8 cellular contexts compared by ENCODE assay signal in genomic region chr10:100653957-100654834, GRCh38.
A peak's percentile ranks its signal among the peaks of the same experiment; 100 is the strongest.
DNase-seq lines count a peak whose midpoint lies in the region; ATAC-seq, FAIRE-seq and TF ChIP-seq lines count a peak whose summit lies in the region.

No MANE protein-coding gene starts in this region.

- peaks cover 20% of the 10 kb centered on the region for H3K4me1 Mint-ChIP-seq in activated T-cell treated with anti-CD3 and anti-CD28 coated beads, Interleukin-2, amount 50 U/mL, for 4 hours (ENCODE audit: low read depth)

- intact Hi-C loops in left lung (cut with DNase I), result no loop called here

- no peak for FAIRE-seq in urothelium cell line (lab: Jason Lieb, UNC)

- H3K27ac ChIP-seq in ACC112 (ENCODE audit: low read depth, low read length) (no peak overlapping the region), HL-60 (replicated peaks) (no peak overlapping the region), left lung (no peak overlapping the region)

- H3K4me3 ChIP-seq in ACC112 (ENCODE audit: low read depth, low read length), result peak overlapping the region; percentile 57
- peak overlapping the region; percentile 15 for H3K4me3 ChIP-seq in HL-60 (replicated peaks; ENCODE audit: insufficient read depth, low read length)
- peak overlapping the region in 1 of 2 donors; percentile 9 for H3K4me3 ChIP-seq in left lung

- H3K27me3 ChIP-seq in ACC112 (ENCODE audit: insufficient read depth, low read length) (peaks cover 74% of the 10 kb centered on the region), HL-60 (ENCODE audit: insufficient read depth, poor library complexity, severe bottlenecking) (peaks cover 49% of the 10 kb centered on the region), left lung (peaks cover 67 to 87% of the 10 kb centered on the region in 2 donors)

- no peak for TF ChIP-seq CTCF in HL-60 (IDR thresholded peaks at IDR 0.05; ENCODE audit: insufficient read depth, low read length)
- no peak for TF ChIP-seq CTCF in left lung (IDR thresholded peaks at IDR 0.05)

- H3K36me3 ChIP-seq in ACC112 (ENCODE audit: insufficient read depth, low read length) (no peaks in the 10 kb centered on the region), left lung (no peaks in the 10 kb centered on the region)

- H3K4me1 ChIP-seq in ACC112 (ENCODE audit: control insufficient read depth, insufficient read depth, low read length, unreplicated experiment) (peaks cover 9% of the 10 kb centered on the region), left lung (peaks cover 0 to 22% of the 10 kb centered on the region in 2 donors)

- H3K36me3 Mint-ChIP-seq in activated T-cell treated with anti-CD3 and anti-CD28 coated beads, Interleukin-2, amount 50 U/mL, for 4 hours (ENCODE audit: insufficient read depth), result no peaks in the 10 kb centered on the region

- H3K79me2 ChIP-seq in ACC112 (ENCODE audit: control insufficient read depth, insufficient read depth, low read length, unreplicated experiment), result no peaks in the 10 kb centered on the region

- peaks cover 67% of the 10 kb centered on the region for H3K27me3 Mint-ChIP-seq in activated T-cell treated with anti-CD3 and anti-CD28 coated beads, Interleukin-2, amount 50 U/mL, for 4 hours (ENCODE audit: low read depth)

- DNase-seq in HL-60 (ENCODE audit: low read depth in 1 of 2, low spot score in 1 of 2), result peak in 1 of 2 experiments; percentile 40
- DNase-seq in activated T-cell treated with anti-CD3 and anti-CD28 coated beads, Interleukin-2, amount 50 U/mL, for 4 hours, result peak; percentile 35
- DNase-seq in left lung, result no peak
- peak; percentile 85 for DNase-seq in urothelium cell line (ENCODE audit: low spot score)
- DNase-seq in DMS153 treated with DMSO at 0.1 percent for 48 hours (lab: John Stamatoyannopoulos, UW; ENCODE audit: unreplicated experiment), result no peak

- H2AFZ ChIP-seq in ACC112 (ENCODE audit: low read length, unreplicated experiment), result no peak overlapping the region

- no peaks in the 10 kb centered on the region for H3K9me3 ChIP-seq in left lung

- H3K9me3 Mint-ChIP-seq in activated T-cell treated with anti-CD3 and anti-CD28 coated beads, Interleukin-2, amount 50 U/mL, for 4 hours, result no peaks in the 10 kb centered on the region

- peak overlapping the region; percentile 76 for H3K4me3 Mint-ChIP-seq in activated T-cell treated with anti-CD3 and anti-CD28 coated beads, Interleukin-2, amount 50 U/mL, for 4 hours

- peak; percentile 29 to 41 for ATAC-seq in activated T-cell treated with anti-CD3 and anti-CD28 coated beads, Interleukin-2, amount 50 U/mL, for 4 hours
- ATAC-seq in left lung (peak; percentile 41), HG03457 (IDR thresholded peaks at IDR 0.05; ENCODE audit: unreplicated experiment) (no peak), GM19351 (IDR thresholded peaks at IDR 0.05; ENCODE audit: unreplicated experiment) (no peak)

Comparison
In these comparisons a context has a peak if more than half of its experiments do, and no peak if none do; other contexts are left out.
1. DNase-seq: peak in activated T-cell treated with anti-CD3 and anti-CD28 coated beads, Interleukin-2, amount 50 U/mL, for 4 hours (single experiment) and urothelium cell line (single experiment); none in left lung (0 of 2) and DMS153 treated with DMSO at 0.1 percent for 48 hours (single experiment).
2. ATAC-seq: peak in activated T-cell treated with anti-CD3 and anti-CD28 coated beads, Interleukin-2, amount 50 U/mL, for 4 hours (2 of 2) and left lung (single experiment); none in HG03457 (single experiment) and GM19351 (single experiment).